Comparison of ENCODE assay signal across 9 cellular contexts in the genomic region with DNA sequence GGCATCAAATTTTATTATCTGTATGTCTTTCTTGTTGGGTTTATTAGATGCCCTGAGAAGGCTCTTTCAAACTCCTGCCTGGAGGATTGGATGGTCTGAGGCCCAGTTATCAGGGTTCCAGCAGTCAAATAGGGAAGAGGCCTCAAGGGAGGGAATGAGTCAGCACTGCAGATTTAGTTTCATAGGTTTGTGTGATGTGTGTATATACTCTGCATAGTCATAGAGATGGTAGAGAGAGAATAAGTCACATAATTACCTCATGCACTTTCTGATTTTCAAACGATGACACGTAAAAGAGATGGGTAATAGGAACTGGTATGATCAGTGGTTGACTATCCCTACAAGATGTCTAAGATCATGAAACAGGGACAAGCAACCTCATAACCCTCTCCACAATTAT.
A peak's percentile ranks its signal among the peaks of the same experiment; 100 is the strongest.
DNase-seq lines count a peak whose midpoint lies in the region; ATAC-seq, FAIRE-seq and TF ChIP-seq lines count a peak whose summit lies in the region.
"Had no signal": no experiment of that assay in that cellular context is flagged by ENCODE, and none has a peak within 500 bp of the region (broad histone marks: within the 10 kb centered on the region; RNA-seq: fewer than 3 reads in every experiment).

No MANE protein-coding gene starts in this region.

- H4K8ac ChIP-seq in neuronal stem cell (ENCODE audit: low read depth, low read length), result no peak overlapping the region

- no peak for TF ChIP-seq CTCF in astrocyte (IDR thresholded peaks at IDR 0.05; ENCODE audit: insufficient read depth, low read depth, low read length)
- TF ChIP-seq CTCF in Caco-2 (IDR thresholded peaks at IDR 0.05; ENCODE audit: insufficient read depth in 1 of 2, low read depth in 1 of 2, low read length in 1 of 2, severe bottlenecking in 1 of 2, unreplicated experiment in 1 of 2), result no peak

- H2BK15ac ChIP-seq in neuronal stem cell (ENCODE audit: low read length), result no peak overlapping the region

- H4K20me1 ChIP-seq in astrocyte (ENCODE audit: insufficient read depth, low read length), result no peaks in the 10 kb centered on the region

- H3K23ac ChIP-seq in neuronal stem cell (ENCODE audit: low read depth, low read length, poor library complexity), result no peak overlapping the region

- H3K79me1 ChIP-seq in neuronal stem cell (ENCODE audit: low read depth, low read length), result no peaks in the 10 kb centered on the region

- H3K4me3 ChIP-seq in astrocyte (ENCODE audit: insufficient read depth, low read depth, low read length) (no peak overlapping the region), Caco-2 (ENCODE audit: low read depth, low read length) (no peak overlapping the region), neuronal stem cell (ENCODE audit: low read length in 2 of 2) (no peak overlapping the region)

- WGBS in neuronal stem cell (ENCODE audit: extremely low coverage in 2 of 2, insufficient read length in 2 of 2, insufficient replicate concordance in 1 of 2), 2 donors, result no CpG with 5 or more reads among the region's 2 CpGs

- H2AFZ ChIP-seq in astrocyte (ENCODE audit: low read depth, low read length) (no peak overlapping the region), neuronal stem cell (ENCODE audit: low read length) (no peak overlapping the region)

- no peaks in the 10 kb centered on the region for H3K9me3 Mint-ChIP-seq in astrocyte (ENCODE audit: unreplicated experiment)
- H3K9me3 Mint-ChIP-seq in Caco-2 (ENCODE audit: unreplicated experiment), result no peaks in the 10 kb centered on the region
- H3K9me3 Mint-ChIP-seq: T-helper 1 cell treated with Interleukin-12 subunit alpha and Interleukin-12 subunit beta and Interleukin-4 antibody, amounts not matched to agents 30 μg/mL and 1 μg/mL, for 36 hours had no signal

- no peaks in the 10 kb centered on the region for H3K79me2 ChIP-seq in astrocyte (ENCODE audit: insufficient read depth, low read length)

- no peak overlapping the region for H3K18ac ChIP-seq in neuronal stem cell (ENCODE audit: low read length)

- H3K4me3 Mint-ChIP-seq in astrocyte (ENCODE audit: unreplicated experiment), result no peak overlapping the region
- H3K4me3 Mint-ChIP-seq in Caco-2 (ENCODE audit: unreplicated experiment), result no peak overlapping the region
- H3K4me3 Mint-ChIP-seq: T-helper 1 cell treated with Interleukin-12 subunit alpha and Interleukin-12 subunit beta and Interleukin-4 antibody, amounts not matched to agents 30 μg/mL and 1 μg/mL, for 36 hours had no signal

- H3K9me3 ChIP-seq in astrocyte (ENCODE audit: insufficient read depth, low read depth, low read length), result no peaks in the 10 kb centered on the region
- H3K9me3 ChIP-seq in Caco-2, result no peaks in the 10 kb centered on the region
- H3K9me3 ChIP-seq in neuronal stem cell (replicated peaks in 1 of 2; ENCODE audit: control insufficient read depth in 2 of 2, insufficient read depth in 1 of 2, low read depth in 1 of 2, low read length in 2 of 2), result no peaks in the 10 kb centered on the region

- CTCF ChIA-PET in Caco-2 (lab: Charles Lee), result no interaction called here

- H3K27ac Mint-ChIP-seq in astrocyte (ENCODE audit: unreplicated experiment), result peak overlapping the region; percentile 35
- H3K27ac Mint-ChIP-seq in Caco-2 (ENCODE audit: unreplicated experiment), result no peak overlapping the region
- H3K27ac Mint-ChIP-seq: T-helper 1 cell treated with Interleukin-12 subunit alpha and Interleukin-12 subunit beta and Interleukin-4 antibody, amounts not matched to agents 30 μg/mL and 1 μg/mL, for 36 hours had no signal

- H2BK120ac ChIP-seq in neuronal stem cell (ENCODE audit: low read depth, low read length), result no peak overlapping the region

- no peak overlapping the region for H2BK5ac ChIP-seq in neuronal stem cell (ENCODE audit: low read length)

- H3K9ac ChIP-seq in astrocyte (ENCODE audit: low read length) (no peak overlapping the region), neuronal stem cell (ENCODE audit: low read depth, low read length, poor library complexity) (no peak overlapping the region)

- BruUV-seq in Caco-2 (replicated peaks; lab: Mats Ljungman, UMichigan), result no TSS peak

- no peak overlapping the region for H2BK12ac ChIP-seq in neuronal stem cell (ENCODE audit: low read length)

- ATAC-seq in GM19372 (IDR thresholded peaks at IDR 0.05; ENCODE audit: low read depth, unreplicated experiment) (peak; percentile 95), HG03097 (IDR thresholded peaks at IDR 0.05; ENCODE audit: low FRiP score, unreplicated experiment) (peak; percentile 95)

- H3K27ac ChIP-seq in astrocyte (ENCODE audit: low read depth, low read length) (no peak overlapping the region), neuronal stem cell (replicated peaks; ENCODE audit: low read length) (no peak overlapping the region)

- peak; percentile 47 for FAIRE-seq in astrocyte (lab: Jason Lieb, UNC)

- H3K4me2 ChIP-seq in astrocyte (ENCODE audit: low read length) (no peak overlapping the region), neuronal stem cell (ENCODE audit: insufficient read depth, low read length, poor library complexity, severe bottlenecking) (no peak overlapping the region)

- DNase-seq in GM04503 (ENCODE audit: low read depth), result peak; percentile 21
- peak; percentile 33 for DNase-seq in astrocyte (ENCODE audit: low read depth)
- DNase-seq in Caco-2, result no peak
- no peak for DNase-seq in hypothalamus (lab: John Stamatoyannopoulos, UW)
- no peak for DNase-seq in neuronal stem cell (ENCODE audit: low spot score)
- DNase-seq in NCI-H1105 treated with DMSO at 0.1 percent for 48 hours (lab: John Stamatoyannopoulos, UW), result no peak

- H3K27me3 ChIP-seq in astrocyte (ENCODE audit: insufficient read depth, low read length), result no peaks in the 10 kb centered on the region
- H3K27me3 ChIP-seq in Caco-2 (replicated peaks; ENCODE audit: control insufficient read depth, insufficient read depth, low read length), result no peaks in the 10 kb centered on the region
- H3K27me3 ChIP-seq in neuronal stem cell (ENCODE audit: control insufficient read depth in 3 of 3, insufficient read depth in 3 of 3, low read depth in 1 of 3, low read length in 3 of 3), result no peaks in the 10 kb centered on the region

- POLR2A ChIA-PET in Caco-2 (lab: Charles Lee), result no interaction called here

- H3K4ac ChIP-seq in neuronal stem cell (ENCODE audit: low read length), result no peak overlapping the region

- H2AK5ac ChIP-seq in neuronal stem cell (ENCODE audit: low read depth, low read length), result no peak overlapping the region

- no peak overlapping the region for H3K14ac ChIP-seq in neuronal stem cell (ENCODE audit: low read length)

- H3K4me1 Mint-ChIP-seq in astrocyte (ENCODE audit: low read depth, unreplicated experiment), result peaks cover 5% of the 10 kb centered on the region
- no peaks in the 10 kb centered on the region for H3K4me1 Mint-ChIP-seq in Caco-2 (ENCODE audit: low read depth, unreplicated experiment)

- H3K27me3 Mint-ChIP-seq in astrocyte (ENCODE audit: low read depth, unreplicated experiment) (no peaks in the 10 kb centered on the region), Caco-2 (ENCODE audit: insufficient read depth, unreplicated experiment) (no peaks in the 10 kb centered on the region)

- H3K4me1 ChIP-seq in astrocyte (ENCODE audit: insufficient read depth, low read length) (no peaks in the 10 kb centered on the region), Caco-2 (no peaks in the 10 kb centered on the region), neuronal stem cell (ENCODE audit: control insufficient read depth in 2 of 2, insufficient read depth in 1 of 2, low read depth in 1 of 2, low read length in 2 of 2) (peaks cover 0 to 4% of the 10 kb centered on the region in 2 donors)

- intact Hi-C loops in Caco-2 (cut with micrococcal nuclease; ENCODE audit: unreplicated experiment), result no loop called here

- no peak overlapping the region for H4K91ac ChIP-seq in neuronal stem cell (ENCODE audit: low read depth, low read length, poor library complexity)

- H3K36me3 Mint-ChIP-seq in astrocyte (ENCODE audit: low read depth, unreplicated experiment), result no peaks in the 10 kb centered on the region
- no peaks in the 10 kb centered on the region for H3K36me3 Mint-ChIP-seq in Caco-2 (ENCODE audit: insufficient read depth, unreplicated experiment)

- H3K36me3 ChIP-seq in astrocyte (ENCODE audit: insufficient read depth, low read length), result no peaks in the 10 kb centered on the region
- no peaks in the 10 kb centered on the region for H3K36me3 ChIP-seq in Caco-2 (ENCODE audit: control insufficient read depth, insufficient read depth, low read length)
- no peaks in the 10 kb centered on the region for H3K36me3 ChIP-seq in neuronal stem cell (replicated peaks in 1 of 2; ENCODE audit: control insufficient read depth in 2 of 2, insufficient read depth in 2 of 2, low read length in 2 of 2)

Comparison
In these comparisons a context has a peak if more than half of its experiments do, and no peak if none do; other contexts are left out.
1. DNase-seq: peak in GM04503 (single experiment) and astrocyte (single experiment); none in Caco-2 (0 of 2), hypothalamus (0 of 51), neuronal stem cell (single experiment) and NCI-H1105 treated with DMSO at 0.1 percent for 48 hours (single experiment).